23 cellular contexts compared by ENCODE assay signal in genomic region chrX:31316340-31316991, GRCh38.
A peak's percentile ranks its signal among the peaks of the same experiment; 100 is the strongest.
DNase-seq lines count a peak whose midpoint lies in the region; ATAC-seq, FAIRE-seq and TF ChIP-seq lines count a peak whose summit lies in the region.
"Had no signal": no experiment of that assay in that cellular context is flagged by ENCODE, and none has a peak within 500 bp of the region (broad histone marks: within the 10 kb centered on the region; RNA-seq: fewer than 3 reads in every experiment).

No MANE protein-coding gene starts in this region.

- intact Hi-C loops in left ventricle myocardium inferior (cut with micrococcal nuclease): no loop called here
- intact Hi-C loops in right cardiac atrium (cut with DNase I): no loop called here

- no peaks in the 10 kb centered on the region for H3K9me3 Mint-ChIP-seq in activated CD4-positive, alpha-beta T cell treated with anti-CD3 and anti-CD28 coated beads, Interleukin-2, amount 10 ng/mL, durations not matched to agents 7 days and 5 days

- no peak for TF ChIP-seq CTCF in left ventricle myocardium inferior (IDR thresholded peaks at IDR 0.05; ENCODE audit: borderline replicate concordance)

- POLR2A ChIA-PET in activated CD4-positive, alpha-beta T cell treated with anti-CD3 and anti-CD28 coated beads, Interleukin-2, amount 10 ng/mL, durations not matched to agents 7 days and 5 days (lab: Charles Lee): no interaction called here

- no peaks in the 10 kb centered on the region for H3K36me3 Mint-ChIP-seq in activated CD4-positive, alpha-beta T cell treated with anti-CD3 and anti-CD28 coated beads, Interleukin-2, amount 10 ng/mL, durations not matched to agents 7 days and 5 days (ENCODE audit: low read depth)
- H3K36me3 Mint-ChIP-seq: CD14-positive monocyte had no signal

- H3K9me3 ChIP-seq in left ventricle myocardium inferior (replicated peaks) (no peaks in the 10 kb centered on the region), right cardiac atrium (ENCODE audit: control insufficient read depth, low read length) (no peaks in the 10 kb centered on the region), small intestine (ENCODE audit: control insufficient read depth, low read depth) (no peaks in the 10 kb centered on the region)
- H3K9me3 ChIP-seq: A549 had no signal

- H3K36me3 ChIP-seq in left ventricle myocardium inferior (no peaks in the 10 kb centered on the region), small intestine (ENCODE audit: control insufficient read depth in 2 of 2, insufficient read depth in 2 of 2, low read length in 2 of 2) (no peaks in the 10 kb centered on the region)

- 77% methylated on average over 2 of the region's 2 CpGs for WGBS in right cardiac atrium
- 14 to 52% (median 26%) methylated on average over 2 of the region's 2 CpGs for WGBS in small intestine, 3 donors

- no peaks in the 10 kb centered on the region for H3K4me1 Mint-ChIP-seq in activated CD4-positive, alpha-beta T cell treated with anti-CD3 and anti-CD28 coated beads, Interleukin-2, amount 10 ng/mL, durations not matched to agents 7 days and 5 days
- H3K4me1 Mint-ChIP-seq: B cell, CD14-positive monocyte, T-helper 17 cell had no signal

- no peak for DNase-seq in left ventricle myocardium inferior
- DNase-seq in right cardiac atrium: no peak
- DNase-seq in SK-N-DZ (ENCODE audit: low spot score): peak; percentile 14
- DNase-seq in small intestine: peak; percentile 2
- DNase-seq in SKM-1 treated with dmso at 0.1 percent for 144 hours (lab: John Stamatoyannopoulos, UW; ENCODE audit: unreplicated experiment): no peak
- no peak for DNase-seq in activated CD4-positive, alpha-beta T cell treated with anti-CD3 and anti-CD28 coated beads, Interleukin-2, amount 10 ng/mL, durations not matched to agents 7 days and 5 days
- DNase-seq in inferior parietal cortex (ENCODE audit: extremely low spot score): no peak
- DNase-seq: DMS79, Kasumi-1, NCI-H1417 treated with DMSO at 0.1 percent for 48 hours, NCI-H187, NCI-H2227 treated with DMSO at 0.1 percent for 48 hours, NCI-H510A, NCI-H82, PC-3, Right ventricle myocardium superior, SW 1271, T-helper 17 cell had no signal

- no peaks in the 10 kb centered on the region for H3K27me3 Mint-ChIP-seq in activated CD4-positive, alpha-beta T cell treated with anti-CD3 and anti-CD28 coated beads, Interleukin-2, amount 10 ng/mL, durations not matched to agents 7 days and 5 days
- H3K27me3 Mint-ChIP-seq: T-helper 17 cell had no signal

- H3K4me3 Mint-ChIP-seq in activated CD4-positive, alpha-beta T cell treated with anti-CD3 and anti-CD28 coated beads, Interleukin-2, amount 10 ng/mL, durations not matched to agents 7 days and 5 days: no peak overlapping the region
- H3K4me3 Mint-ChIP-seq: B cell, CD14-positive monocyte, T-helper 17 cell had no signal

- no peak overlapping the region for H3K27ac Mint-ChIP-seq in activated CD4-positive, alpha-beta T cell treated with anti-CD3 and anti-CD28 coated beads, Interleukin-2, amount 10 ng/mL, durations not matched to agents 7 days and 5 days
- H3K27ac Mint-ChIP-seq: B cell, CD14-positive monocyte, T-helper 17 cell had no signal

- H3K4me3 ChIP-seq in left ventricle myocardium inferior (no peak overlapping the region), right cardiac atrium (ENCODE audit: low read length) (no peak overlapping the region), small intestine (ENCODE audit: low read depth in 1 of 2, low read length in 2 of 2) (no peak overlapping the region)
- H3K4me3 ChIP-seq: A549 had no signal

- H3K27me3 ChIP-seq in left ventricle myocardium inferior (ENCODE audit: low read depth) (no peaks in the 10 kb centered on the region), right cardiac atrium (ENCODE audit: control insufficient read depth, insufficient read depth) (no peaks in the 10 kb centered on the region), small intestine (ENCODE audit: control insufficient read depth in 2 of 2, insufficient read depth in 2 of 2, low read length in 2 of 2) (no peaks in the 10 kb centered on the region)

- peaks cover 36% of the 10 kb centered on the region for H3K4me1 ChIP-seq in left ventricle myocardium inferior
- H3K4me1 ChIP-seq in right cardiac atrium (ENCODE audit: control insufficient read depth, insufficient read depth, low read length): no peaks in the 10 kb centered on the region
- no peaks in the 10 kb centered on the region for H3K4me1 ChIP-seq in small intestine (ENCODE audit: control insufficient read depth in 2 of 2, insufficient read depth in 1 of 2, low read depth in 1 of 2, low read length in 1 of 2)
- H3K4me1 ChIP-seq: A549 had no signal

- CTCF ChIA-PET in activated CD4-positive, alpha-beta T cell treated with anti-CD3 and anti-CD28 coated beads, Interleukin-2, amount 10 ng/mL, durations not matched to agents 7 days and 5 days (lab: Charles Lee): no interaction called here

- no peak for FAIRE-seq in small intestine (lab: Jason Lieb, UNC)
- FAIRE-seq: A549, H54 had no signal

- no peak for ATAC-seq in right cardiac atrium
- peak; percentile 67 for ATAC-seq in HG03097 (IDR thresholded peaks at IDR 0.05; ENCODE audit: low FRiP score, unreplicated experiment)
- ATAC-seq: A549, PC-3, T-helper 17 cell had no signal

- peak overlapping the region; percentile 69 for H3K27ac ChIP-seq in left ventricle myocardium inferior (replicated peaks)
- no peak overlapping the region for H3K27ac ChIP-seq in right cardiac atrium (ENCODE audit: low read length)
- no peak overlapping the region for H3K27ac ChIP-seq in small intestine (ENCODE audit: low read depth in 1 of 2, low read length in 1 of 2)
- H3K27ac ChIP-seq: A549 had no signal

Comparison
In these comparisons a context has a peak if more than half of its experiments do, and no peak if none do; other contexts are left out.
1. DNase-seq: peak in SK-N-DZ (single experiment) and small intestine (single experiment); none in left ventricle myocardium inferior (single experiment), right cardiac atrium (0 of 3), SKM-1 treated with dmso at 0.1 percent for 144 hours (single experiment), activated CD4-positive, alpha-beta T cell treated with anti-CD3 and anti-CD28 coated beads, Interleukin-2, amount 10 ng/mL, durations not matched to agents 7 days and 5 days (single experiment) and inferior parietal cortex (single experiment).